15 cellular contexts compared by ENCODE assay signal in genomic region chr12:45907955-45908354, GRCh38.
DNase-seq lines count a peak whose midpoint lies in the region; ATAC-seq, FAIRE-seq and TF ChIP-seq lines count a peak whose summit lies in the region.
"Had no signal": no experiment of that assay in that cellular context is flagged by ENCODE, and none has a peak within 500 bp of the region (broad histone marks: within the 10 kb centered on the region; RNA-seq: fewer than 3 reads in every experiment).

No MANE protein-coding gene starts in this region.

- no peak overlapping the region for H4K5ac ChIP-seq in H9 (ENCODE audit: insufficient read length, low read depth, low read length)

- no peaks in the 10 kb centered on the region for H3K4me1 ChIP-seq in mesenchymal stem cell (ENCODE audit: control insufficient read depth, insufficient read depth, low read depth, low read length)
- no peaks in the 10 kb centered on the region for H3K4me1 ChIP-seq in H9 (ENCODE audit: insufficient read depth, low read length)

- FAIRE-seq in urothelium cell line (lab: Jason Lieb, UNC): no peak

- H3K9ac ChIP-seq in mesenchymal stem cell (ENCODE audit: low read length) (no peak overlapping the region), H9 (ENCODE audit: extremely low read depth, insufficient read length, low read length) (no peak overlapping the region)

- H3T11ph ChIP-seq in H9 (ENCODE audit: low read length): no peak overlapping the region

- H2BK12ac ChIP-seq in mesenchymal stem cell (ENCODE audit: low read length in 2 of 2) (no peak overlapping the region), H9 (ENCODE audit: insufficient read length, low read depth, low read length) (no peak overlapping the region)

- H3K4me2 ChIP-seq in mesenchymal stem cell (ENCODE audit: low read length, poor library complexity, severe bottlenecking) (no peak overlapping the region), H9 (ENCODE audit: insufficient read depth, insufficient read length, low read length) (no peak overlapping the region)
- H3K4me2 ChIP-seq: hepatocyte had no signal

- H3K9me3 ChIP-seq in mesenchymal stem cell (ENCODE audit: control insufficient read depth, low read length) (no peaks in the 10 kb centered on the region), H9 (ENCODE audit: control insufficient read depth, low read depth, low read length) (no peaks in the 10 kb centered on the region)

- ATAC-seq in GM19455 (IDR thresholded peaks at IDR 0.05; ENCODE audit: unreplicated experiment) (peak; percentile 71), HG02973 (IDR thresholded peaks at IDR 0.05; ENCODE audit: unreplicated experiment) (peak; percentile 82), Right ventricle myocardium inferior (no peak)
- ATAC-seq: naive thymus-derived CD8-positive, alpha-beta T cell; stimulated activated naive CD8-positive, alpha-beta T cell treated with anti-CD3 and anti-CD28 coated beads, Interleukin-15, amount 100 ng/mL, for 72 hours had no signal

- H3K18ac ChIP-seq in mesenchymal stem cell (ENCODE audit: low read depth in 1 of 2, low read length in 2 of 2) (no peak overlapping the region), H9 (ENCODE audit: insufficient read length, low read depth, low read length) (no peak overlapping the region)

- DNase-seq in GM10266 (ENCODE audit: extremely low spot score) (peak; percentile 9), NAMALWA (ENCODE audit: low spot score) (peak; percentile 69), mesenchymal stem cell (no peak), H9 (no peak), Right ventricle myocardium inferior (ENCODE audit: missing footprints) (no peak), urothelium cell line (ENCODE audit: low spot score) (no peak)
- DNase-seq: activated CD4-positive, alpha-beta T cell treated with anti-CD3 and anti-CD28 coated beads for 1 hour; activated naive CD4-positive, alpha-beta T cell treated with anti-CD3 and anti-CD28 coated beads, Interleukin-2, amount 10 ng/mL, durations not matched to agents 7 days and 5 days; cortex of kidney; naive thymus-derived CD8-positive, alpha-beta T cell; NCI-H1417; stimulated activated naive CD8-positive, alpha-beta T cell treated with anti-CD3 and anti-CD28 coated beads, Interleukin-15, amount 100 ng/mL, for 72 hours had no signal

- no peaks in the 10 kb centered on the region for H3K79me2 ChIP-seq in H9 (ENCODE audit: insufficient read depth, low read length)
- H3K79me2 ChIP-seq: hepatocyte had no signal

- H4K91ac ChIP-seq in mesenchymal stem cell (ENCODE audit: low read length): no peak overlapping the region
- H4K91ac ChIP-seq in H9 (ENCODE audit: insufficient read length, low read depth, low read length): no peak overlapping the region

- H2AK5ac ChIP-seq in mesenchymal stem cell (ENCODE audit: low read length, severe bottlenecking) (no peak overlapping the region), H9 (ENCODE audit: insufficient read length, low read length) (no peak overlapping the region)

- peaks cover 0 to 32% of the 10 kb centered on the region in 2 experiments for H3K36me3 ChIP-seq in mesenchymal stem cell (ENCODE audit: control insufficient read depth in 1 of 2, insufficient read depth in 2 of 2, low read depth in 1 of 2, low read length in 2 of 2)

- H3K27ac Mint-ChIP-seq in H9: no peak overlapping the region
- H3K27ac Mint-ChIP-seq: activated naive CD4-positive, alpha-beta T cell treated with anti-CD3 and anti-CD28 coated beads, Interleukin-2, amount 10 ng/mL, durations not matched to agents 7 days and 5 days; naive thymus-derived CD8-positive, alpha-beta T cell; stimulated activated naive CD8-positive, alpha-beta T cell treated with anti-CD3 and anti-CD28 coated beads, Interleukin-15, amount 100 ng/mL, for 72 hours had no signal

- H3K4ac ChIP-seq in mesenchymal stem cell (ENCODE audit: low read depth in 1 of 2, low read length in 2 of 2): no peak overlapping the region
- H3K4ac ChIP-seq in H9 (ENCODE audit: low read depth, low read length): no peak overlapping the region

- H2BK20ac ChIP-seq in H9 (ENCODE audit: low read depth, low read length, poor library complexity, severe bottlenecking): no peak overlapping the region

- peaks cover 0 to 22% (median 21%) of the 10 kb centered on the region in 3 experiments; a peak in 5 of 7 replicates for H3K36me3 Mint-ChIP-seq in H9 (ENCODE audit: insufficient read depth in 1 of 3, low read depth in 3 of 3)

- H3K4me3 ChIP-seq in mesenchymal stem cell (ENCODE audit: insufficient read depth in 1 of 2, low read depth in 1 of 2, low read length in 2 of 2): no peak overlapping the region
- H3K4me3 ChIP-seq: hepatocyte had no signal

- no peaks in the 10 kb centered on the region for H3K23me2 ChIP-seq in H9 (ENCODE audit: insufficient read length, low read depth, low read length, poor library complexity, severe bottlenecking)

- no peak overlapping the region for H3K56ac ChIP-seq in H9 (ENCODE audit: insufficient read length, low read depth, low read length)

- H3K27ac ChIP-seq in mesenchymal stem cell (ENCODE audit: low read length, poor library complexity, severe bottlenecking): no peak overlapping the region
- H3K27ac ChIP-seq in H9 (ENCODE audit: insufficient read length, low read depth, low read length): no peak overlapping the region
- H3K27ac ChIP-seq: hepatocyte had no signal

- H4K20me1 ChIP-seq in H9 (ENCODE audit: control insufficient read depth, insufficient read depth, insufficient read length): no peaks in the 10 kb centered on the region

- H3K23ac ChIP-seq in mesenchymal stem cell (ENCODE audit: low read length in 2 of 2): no peak overlapping the region
- H3K23ac ChIP-seq in H9 (ENCODE audit: insufficient read length, low read depth, low read length): no peak overlapping the region

- TF ChIP-seq CTCF in GM10266 (IDR thresholded peaks at IDR 0.05; ENCODE audit: control insufficient read depth, insufficient read depth, low read depth, missing control alignments): no peak
- no peak for TF ChIP-seq CTCF in H9 (conservative IDR thresholded peaks at IDR 0.05)

- no peaks in the 10 kb centered on the region for H3K4me1 Mint-ChIP-seq in H9
- H3K4me1 Mint-ChIP-seq: activated naive CD4-positive, alpha-beta T cell treated with anti-CD3 and anti-CD28 coated beads, Interleukin-2, amount 10 ng/mL, durations not matched to agents 7 days and 5 days; stimulated activated naive CD8-positive, alpha-beta T cell treated with anti-CD3 and anti-CD28 coated beads, Interleukin-15, amount 100 ng/mL, for 72 hours had no signal

- H3K14ac ChIP-seq in mesenchymal stem cell (ENCODE audit: low read length in 2 of 2) (no peak overlapping the region), H9 (ENCODE audit: insufficient read depth, low read length) (no peak overlapping the region)

- H2BK120ac ChIP-seq in mesenchymal stem cell (ENCODE audit: low read depth, low read length): no peak overlapping the region
- no peak overlapping the region for H2BK120ac ChIP-seq in H9 (ENCODE audit: low read depth, low read length, poor library complexity, severe bottlenecking)

- intact Hi-C loops in Right ventricle myocardium inferior (cut with DNase I): no loop called here

- H2BK15ac ChIP-seq in mesenchymal stem cell (ENCODE audit: low read depth, poor library complexity, severe bottlenecking) (no peak overlapping the region), H9 (ENCODE audit: low read depth, low read length) (no peak overlapping the region)

- H3K9me3 Mint-ChIP-seq in H9: no peaks in the 10 kb centered on the region
- H3K9me3 Mint-ChIP-seq: activated naive CD4-positive, alpha-beta T cell treated with anti-CD3 and anti-CD28 coated beads, Interleukin-2, amount 10 ng/mL, durations not matched to agents 7 days and 5 days; naive thymus-derived CD8-positive, alpha-beta T cell; stimulated activated naive CD8-positive, alpha-beta T cell treated with anti-CD3 and anti-CD28 coated beads, Interleukin-15, amount 100 ng/mL, for 72 hours had no signal

- no peak overlapping the region for H4K8ac ChIP-seq in mesenchymal stem cell (ENCODE audit: low read length)
- H4K8ac ChIP-seq in H9 (replicated peaks; ENCODE audit: insufficient read length, low read depth, low read length): no peak overlapping the region

- 100% methylated on average over 3 of the region's 4 CpGs for WGBS in mesenchymal stem cell
- no CpG with 5 or more reads among the region's 4 CpGs for WGBS in H9 (ENCODE audit: extremely low coverage, insufficient read length, low lambda C conversion rate)

- no peaks in the 10 kb centered on the region for H3K27me3 Mint-ChIP-seq in H9 (ENCODE audit: low read depth)
- H3K27me3 Mint-ChIP-seq: activated naive CD4-positive, alpha-beta T cell treated with anti-CD3 and anti-CD28 coated beads, Interleukin-2, amount 10 ng/mL, durations not matched to agents 7 days and 5 days; naive thymus-derived CD8-positive, alpha-beta T cell; stimulated activated naive CD8-positive, alpha-beta T cell treated with anti-CD3 and anti-CD28 coated beads, Interleukin-15, amount 100 ng/mL, for 72 hours had no signal

- no peak overlapping the region for H3K4me3 Mint-ChIP-seq in H9
- H3K4me3 Mint-ChIP-seq: activated naive CD4-positive, alpha-beta T cell treated with anti-CD3 and anti-CD28 coated beads, Interleukin-2, amount 10 ng/mL, durations not matched to agents 7 days and 5 days; naive thymus-derived CD8-positive, alpha-beta T cell; stimulated activated naive CD8-positive, alpha-beta T cell treated with anti-CD3 and anti-CD28 coated beads, Interleukin-15, amount 100 ng/mL, for 72 hours had no signal

- H2AFZ ChIP-seq in mesenchymal stem cell (ENCODE audit: low read depth, low read length) (no peak overlapping the region), H9 (ENCODE audit: low read length) (no peak overlapping the region)
- H2AFZ ChIP-seq: hepatocyte had no signal

- H3K27me3 ChIP-seq in mesenchymal stem cell (ENCODE audit: control insufficient read depth in 1 of 2, insufficient read depth in 1 of 2, low read length in 2 of 2) (no peaks in the 10 kb centered on the region), H9 (ENCODE audit: insufficient read depth, low read length) (no peaks in the 10 kb centered on the region)
- H3K27me3 ChIP-seq: hepatocyte had no signal

- peaks cover 1% of the 10 kb centered on the region for H3K79me1 ChIP-seq in mesenchymal stem cell (replicated peaks; ENCODE audit: low read length, poor library complexity, severe bottlenecking)
- no peaks in the 10 kb centered on the region for H3K79me1 ChIP-seq in H9 (ENCODE audit: insufficient read depth, low read depth, low read length, poor library complexity, severe bottlenecking)

- H2BK5ac ChIP-seq in mesenchymal stem cell (ENCODE audit: low read depth, low read length, poor library complexity, severe bottlenecking): no peak overlapping the region
- no peak overlapping the region for H2BK5ac ChIP-seq in H9 (ENCODE audit: insufficient read length, low read length)

Comparison
In these comparisons a context has a peak if more than half of its experiments do, and no peak if none do; other contexts are left out.
1. DNase-seq: peak in GM10266 (single experiment) and NAMALWA (single experiment); none in mesenchymal stem cell (single experiment), H9 (single experiment), Right ventricle myocardium inferior (single experiment) and urothelium cell line (single experiment).